12 cellular contexts compared by ENCODE assay signal in the genomic region with DNA sequence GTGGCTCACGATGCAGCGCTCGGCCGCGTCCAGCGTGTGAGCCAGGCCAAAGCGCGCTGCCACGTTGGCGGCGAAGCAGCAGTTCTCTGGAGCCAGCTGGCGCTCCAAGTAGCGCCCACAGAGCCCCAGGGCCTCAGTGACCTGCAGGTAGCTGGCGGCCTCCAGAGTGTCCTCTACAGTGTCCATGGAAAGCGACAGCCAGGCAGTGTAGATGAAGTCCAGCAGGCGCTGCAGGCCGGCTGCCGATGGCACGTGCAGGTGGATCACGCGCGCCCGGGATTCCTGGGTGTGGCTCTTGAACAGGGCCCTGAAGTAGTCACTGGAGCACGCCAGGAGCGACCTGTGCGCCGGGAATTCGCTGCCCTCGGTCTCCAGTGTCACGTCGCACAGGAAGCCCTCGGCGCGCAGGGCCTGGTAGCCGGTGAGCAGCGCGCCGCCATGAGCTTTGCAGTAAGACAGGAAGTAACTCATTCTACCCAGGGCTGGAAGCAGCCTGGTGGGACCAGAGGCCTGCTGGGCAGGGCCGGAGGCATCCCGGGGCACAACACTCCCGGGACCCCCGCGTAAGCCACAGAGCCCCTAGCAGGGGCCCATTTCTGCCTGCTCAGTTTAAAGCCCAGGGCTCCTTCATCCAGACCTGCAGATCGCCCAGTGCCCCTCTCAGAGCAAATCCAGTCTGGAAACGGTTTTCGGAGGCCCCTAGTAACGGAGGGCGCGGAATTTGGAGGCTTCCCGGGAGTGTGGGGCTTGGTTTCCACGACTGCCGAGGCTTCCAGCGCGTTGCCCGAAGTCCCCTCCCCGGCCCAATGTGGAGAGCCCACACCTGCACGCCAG. TPM values are rescaled to one million over a fixed set of nuclear protein-coding genes. Genes with fewer than 3 reads are reported as not detected.
DNase-seq lines count a peak whose midpoint lies in the region; ATAC-seq and TF ChIP-seq lines count a peak whose summit lies in the region.
"Had no signal": no experiment of that assay in that cellular context is flagged by ENCODE, and none has a peak within 500 bp of the region (broad histone marks: within the 10 kb centered on the region; RNA-seq: fewer than 3 reads in every experiment).

No MANE protein-coding gene starts in this region.

- no peaks in the 10 kb centered on the region for H3K79me2 ChIP-seq in OCI-LY7 (ENCODE audit: insufficient read depth, low read depth, low read length)

- H2AFZ ChIP-seq in OCI-LY7 (ENCODE audit: low read length), result no peak overlapping the region

- H3K4me3 ChIP-seq in right atrium auricular region, result peak overlapping the region; percentile 32 to 40
- no peak overlapping the region for H3K4me3 ChIP-seq in OCI-LY7 (ENCODE audit: low read depth, low read length, poor library complexity, severe bottlenecking)

- TF ChIP-seq CTCF in right atrium auricular region (IDR thresholded peaks at IDR 0.05), result no peak
- TF ChIP-seq CTCF in OCI-LY7 (conservative IDR thresholded peaks at IDR 0.05; ENCODE audit: low read length), result no peak

- H3K27ac ChIP-seq in right atrium auricular region (peak overlapping the region in 1 of 2 donors; percentile 44), OCI-LY7 (ENCODE audit: low read depth, low read length, poor library complexity, severe bottlenecking) (no peak overlapping the region)

- H3K27me3 Mint-ChIP-seq in activated CD4-positive, alpha-beta memory T cell treated with anti-CD3 and anti-CD28 coated beads, Interleukin-2, amount 10 ng/mL, durations not matched to agents 7 days and 5 days, result peaks cover 6% of the 10 kb centered on the region

- H3K4me1 ChIP-seq in right atrium auricular region, result no peaks in the 10 kb centered on the region
- no peaks in the 10 kb centered on the region for H3K4me1 ChIP-seq in OCI-LY7 (ENCODE audit: insufficient read depth, low read length, poor library complexity, severe bottlenecking)

- ATAC-seq in stimulated activated naive CD8-positive, alpha-beta T cell treated with anti-CD3 and anti-CD28 coated beads, Interleukin-15, Interleukin-2, amounts not matched to agents 100 U/mL and 50 U/mL, for 24 hours, result no peak
- ATAC-seq in HG03354 (IDR thresholded peaks at IDR 0.05; ENCODE audit: poor library complexity, severe bottlenecking, unreplicated experiment), result no peak

- H3K4me2 ChIP-seq in OCI-LY7 (ENCODE audit: low read length), result no peak overlapping the region

- POLR2A ChIA-PET in activated CD4-positive, alpha-beta memory T cell treated with anti-CD3 and anti-CD28 coated beads, Interleukin-2, amount 10 ng/mL, durations not matched to agents 7 days and 5 days (lab: Charles Lee), result no interaction called here
- POLR2A ChIA-PET in OCI-LY7 (lab: Charles Lee), result no interaction called here

- no peaks in the 10 kb centered on the region for H4K20me1 ChIP-seq in OCI-LY7 (ENCODE audit: insufficient read depth, low read length)

- peaks cover 2% of the 10 kb centered on the region for H3K36me3 Mint-ChIP-seq in activated CD4-positive, alpha-beta memory T cell treated with anti-CD3 and anti-CD28 coated beads, Interleukin-2, amount 10 ng/mL, durations not matched to agents 7 days and 5 days (ENCODE audit: low read depth)

- no peak overlapping the region for H3K27ac Mint-ChIP-seq in activated CD4-positive, alpha-beta memory T cell treated with anti-CD3 and anti-CD28 coated beads, Interleukin-2, amount 10 ng/mL, durations not matched to agents 7 days and 5 days

- DNase-seq in activated CD4-positive, alpha-beta T cell treated with anti-CD3 and anti-CD28 coated beads for 48 hours, result peak; percentile 11
- no peak for DNase-seq in activated CD4-positive, alpha-beta T cell treated with anti-CD3 and anti-CD28 coated beads, Interleukin-2, amount 50 U/mL, for 1 hour
- DNase-seq in activated CD4-positive, alpha-beta memory T cell treated with anti-CD3 and anti-CD28 coated beads, Interleukin-2, amount 10 ng/mL, durations not matched to agents 7 days and 5 days, result no peak
- DNase-seq in right atrium auricular region (ENCODE audit: low spot score) (no peak), OCI-LY7 (ENCODE audit: low spot score) (no peak), midbrain (lab: John Stamatoyannopoulos, UW) (no peak)
- DNase-seq in stimulated activated naive CD8-positive, alpha-beta T cell treated with anti-CD3 and anti-CD28 coated beads, Interleukin-15, Interleukin-2, amounts not matched to agents 100 U/mL and 50 U/mL, for 24 hours, result peak; percentile 3
- DNase-seq: NCI-H1694 had no signal

- no TSS peak for BruUV-seq in OCI-LY7 (replicated peaks; lab: Mats Ljungman, UMichigan)

- peaks cover 4% of the 10 kb centered on the region for H3K4me1 Mint-ChIP-seq in activated CD4-positive, alpha-beta memory T cell treated with anti-CD3 and anti-CD28 coated beads, Interleukin-2, amount 10 ng/mL, durations not matched to agents 7 days and 5 days

- CTCF ChIA-PET in activated CD4-positive, alpha-beta memory T cell treated with anti-CD3 and anti-CD28 coated beads, Interleukin-2, amount 10 ng/mL, durations not matched to agents 7 days and 5 days (lab: Charles Lee), result no interaction called here
- CTCF ChIA-PET in OCI-LY7 (lab: Charles Lee; ENCODE audit: unreplicated experiment), result no interaction called here

- H3K4me3 Mint-ChIP-seq in activated CD4-positive, alpha-beta memory T cell treated with anti-CD3 and anti-CD28 coated beads, Interleukin-2, amount 10 ng/mL, durations not matched to agents 7 days and 5 days, result peak overlapping the region; percentile 44

- no peaks in the 10 kb centered on the region for H3K9me2 ChIP-seq in OCI-LY7 (ENCODE audit: insufficient read depth, low read length)

- H3K27me3 ChIP-seq in right atrium auricular region, result no peaks in the 10 kb centered on the region

- intact Hi-C loops in OCI-LY7 (cut with micrococcal nuclease; ENCODE audit: unreplicated experiment), result no loop called here

- H3K36me3 ChIP-seq in right atrium auricular region (no peaks in the 10 kb centered on the region), OCI-LY7 (ENCODE audit: insufficient read depth, low read length) (no peaks in the 10 kb centered on the region)

- H3K9me3 Mint-ChIP-seq in activated CD4-positive, alpha-beta memory T cell treated with anti-CD3 and anti-CD28 coated beads, Interleukin-2, amount 10 ng/mL, durations not matched to agents 7 days and 5 days, result no peaks in the 10 kb centered on the region

- H3K9me3 ChIP-seq in right atrium auricular region (no peaks in the 10 kb centered on the region), OCI-LY7 (ENCODE audit: low read length) (no peaks in the 10 kb centered on the region)

RNA-seq across cellular contexts. Expression of gene KLHL34, which starts 0.6 kb away (rescaled TPM):
- total RNA-seq in activated CD4-positive, alpha-beta memory T cell treated with anti-CD3 and anti-CD28 coated beads, Interleukin-2, amount 10 ng/mL, durations not matched to agents 7 days and 5 days, result under 1 TPM; 0.40 to 0.58 TPM
- total RNA-seq in right atrium auricular region, result 1 to 10 TPM; 1.1 to 2.2 TPM
- not detected in 2 replicates for total RNA-seq in OCI-LY7 (2014; rRNA removed; shearing (Covaris generic))
- total RNA-seq in OCI-LY7 (2022), result not detected in 2 replicates
- total RNA-seq: A172, dermis microvascular lymphatic vessel endothelial cell, pulmonary artery endothelial cell had no signal

Comparison
In these comparisons a context has a peak if more than half of its experiments do, and no peak if none do; other contexts are left out.
1. DNase-seq: peak in activated CD4-positive, alpha-beta T cell treated with anti-CD3 and anti-CD28 coated beads for 48 hours (single experiment) and stimulated activated naive CD8-positive, alpha-beta T cell treated with anti-CD3 and anti-CD28 coated beads, Interleukin-15, Interleukin-2, amounts not matched to agents 100 U/mL and 50 U/mL, for 24 hours (single experiment); none in activated CD4-positive, alpha-beta T cell treated with anti-CD3 and anti-CD28 coated beads, Interleukin-2, amount 50 U/mL, for 1 hour (single experiment), activated CD4-positive, alpha-beta memory T cell treated with anti-CD3 and anti-CD28 coated beads, Interleukin-2, amount 10 ng/mL, durations not matched to agents 7 days and 5 days (single experiment), right atrium auricular region (single experiment), OCI-LY7 (single experiment) and midbrain (single experiment).